ENCODE assay signal across 17 cellular contexts in genomic region chr20:14778096-14778495, GRCh38.
DNase-seq lines count a peak whose midpoint lies in the region; ATAC-seq and TF ChIP-seq lines count a peak whose summit lies in the region.
"Had no signal": no experiment of that assay in that cellular context is flagged by ENCODE, and none has a peak within 500 bp of the region (broad histone marks: within the 10 kb centered on the region; RNA-seq: fewer than 3 reads in every experiment).

No MANE protein-coding gene starts in this region.

- no peak overlapping the region for H3K18ac ChIP-seq in H9 (ENCODE audit: insufficient read length, low read depth, low read length)

- H2BK5ac ChIP-seq in H9 (ENCODE audit: insufficient read length, low read length), result no peak overlapping the region

- H2BK15ac ChIP-seq in H9 (ENCODE audit: low read depth, low read length), result no peak overlapping the region

- no peak for DNase-seq in H9
- DNase-seq in SJCRH30, result no peak
- DNase-seq in left colon, result no peak
- DNase-seq in NCI-H774 (lab: John Stamatoyannopoulos, UW), result no peak
- DNase-seq: BE2C; CD8-positive, alpha-beta T cell; COR-L47; DMS153; DMS79 treated with DMSO at 0.1 percent for 48 hours; EL; GOT3; IMR-90 had no signal

- no peak overlapping the region for H2BK120ac ChIP-seq in H9 (ENCODE audit: low read depth, low read length, poor library complexity, severe bottlenecking)

- H4K20me1 ChIP-seq in H9 (ENCODE audit: control insufficient read depth, insufficient read depth, insufficient read length), result no peaks in the 10 kb centered on the region

- intact Hi-C loops in left colon (cut with DNase I, micrococcal nuclease), result no loop called here

- no peaks in the 10 kb centered on the region for H3K9me3 ChIP-seq in H9 (ENCODE audit: control insufficient read depth, low read depth, low read length)
- no peaks in the 10 kb centered on the region for H3K9me3 ChIP-seq in SJCRH30 (replicated peaks)
- H3K9me3 ChIP-seq in thymus (ENCODE audit: control insufficient read depth), result no peaks in the 10 kb centered on the region
- H3K9me3 ChIP-seq: BE2C, HAP-1 had no signal

- peaks cover 8% of the 10 kb centered on the region in 2 experiments for H3K4me1 Mint-ChIP-seq in H9
- H3K4me1 Mint-ChIP-seq: CD14-positive monocyte had no signal

- H3K36me3 ChIP-seq in SJCRH30, result no peaks in the 10 kb centered on the region
- H3K36me3 ChIP-seq in thymus (ENCODE audit: control insufficient read depth, insufficient read depth), result no peaks in the 10 kb centered on the region
- H3K36me3 ChIP-seq: BE2C, HAP-1 had no signal

- H3K79me1 ChIP-seq in H9 (ENCODE audit: insufficient read depth, low read depth, low read length, poor library complexity, severe bottlenecking), result no peaks in the 10 kb centered on the region

- H3K4me3 Mint-ChIP-seq in H9, result no peak overlapping the region
- H3K4me3 Mint-ChIP-seq: CD14-positive monocyte; CD8-positive, alpha-beta T cell had no signal

- H2BK12ac ChIP-seq in H9 (ENCODE audit: insufficient read length, low read depth, low read length), result no peak overlapping the region

- H3K9ac ChIP-seq in H9 (ENCODE audit: extremely low read depth, insufficient read length, low read length), result no peak overlapping the region

- H3K4me1 ChIP-seq in H9 (ENCODE audit: insufficient read depth, low read length) (0 out of 2 replicates have a peak, but pooled peaks cover 2% of the 10 kb centered on the region), SJCRH30 (peaks cover 23% of the 10 kb centered on the region), thymus (ENCODE audit: control insufficient read depth, insufficient read depth, low read length) (no peaks in the 10 kb centered on the region)
- H3K4me1 ChIP-seq: HAP-1 had no signal

- no peak overlapping the region for H4K8ac ChIP-seq in H9 (replicated peaks; ENCODE audit: insufficient read length, low read depth, low read length)

- H4K5ac ChIP-seq in H9 (ENCODE audit: insufficient read length, low read depth, low read length), result peak overlapping the region; percentile 38

- no peaks in the 10 kb centered on the region for H3K79me2 ChIP-seq in H9 (ENCODE audit: insufficient read depth, low read length)

- H3K4me3 ChIP-seq in SJCRH30 (no peak overlapping the region), thymus (ENCODE audit: low read length) (no peak overlapping the region)
- H3K4me3 ChIP-seq: HAP-1 had no signal

- H3T11ph ChIP-seq in H9 (ENCODE audit: low read length), result no peak overlapping the region

- H3K23ac ChIP-seq in H9 (ENCODE audit: insufficient read length, low read depth, low read length), result no peak overlapping the region

- H3K23me2 ChIP-seq in H9 (ENCODE audit: insufficient read length, low read depth, low read length, poor library complexity, severe bottlenecking), result no peaks in the 10 kb centered on the region

- H2AK5ac ChIP-seq in H9 (ENCODE audit: insufficient read length, low read length), result no peak overlapping the region

- ATAC-seq in left colon, result peak; percentile 49
- no peak for ATAC-seq in HG02759 (IDR thresholded peaks at IDR 0.05; ENCODE audit: unreplicated experiment)
- no peak for ATAC-seq in HG02588 (IDR thresholded peaks at IDR 0.05; ENCODE audit: unreplicated experiment)
- ATAC-seq: CD8-positive, alpha-beta T cell had no signal

- no peak overlapping the region for H3K56ac ChIP-seq in H9 (ENCODE audit: insufficient read length, low read depth, low read length)

- H4K91ac ChIP-seq in H9 (ENCODE audit: insufficient read length, low read depth, low read length), result no peak overlapping the region

- H3K27ac Mint-ChIP-seq in H9, result no peak overlapping the region; a peak in 1 of 7 replicates
- H3K27ac Mint-ChIP-seq: CD14-positive monocyte; CD8-positive, alpha-beta T cell had no signal

- no peak overlapping the region for H3K4me2 ChIP-seq in H9 (ENCODE audit: insufficient read depth, insufficient read length, low read length)

- no peak for TF ChIP-seq CTCF in H9 (conservative IDR thresholded peaks at IDR 0.05)

- no peaks in the 10 kb centered on the region for H3K27me3 ChIP-seq in H9 (ENCODE audit: insufficient read depth, low read length)
- no peaks in the 10 kb centered on the region for H3K27me3 ChIP-seq in SJCRH30
- H3K27me3 ChIP-seq in thymus (ENCODE audit: control insufficient read depth, insufficient read depth), result no peaks in the 10 kb centered on the region
- H3K27me3 ChIP-seq: BE2C had no signal

- no peak overlapping the region for H3K14ac ChIP-seq in H9 (ENCODE audit: insufficient read depth, low read length)

- H2AFZ ChIP-seq in H9 (ENCODE audit: low read length), result no peak overlapping the region

- WGBS in H9 (ENCODE audit: extremely low coverage, insufficient read length, low lambda C conversion rate), result no CpG with 5 or more reads among the region's 6 CpGs
- 47% methylated on average over 6 of the region's 6 CpGs for WGBS in thymus

- no peaks in the 10 kb centered on the region for H3K27me3 Mint-ChIP-seq in H9 (ENCODE audit: low read depth)

- H3K9me3 Mint-ChIP-seq in H9, result no peaks in the 10 kb centered on the region

- H3K27ac ChIP-seq in H9 (ENCODE audit: insufficient read length, low read depth, low read length) (no peak overlapping the region), SJCRH30 (peak overlapping the region; percentile 52), thymus (ENCODE audit: low read depth) (peak overlapping the region; percentile 62)

- H2BK20ac ChIP-seq in H9 (ENCODE audit: low read depth, low read length, poor library complexity, severe bottlenecking), result no peak overlapping the region

- H3K36me3 Mint-ChIP-seq in H9 (ENCODE audit: insufficient read depth in 1 of 3, low read depth in 3 of 3), result no peaks in the 10 kb centered on the region
- H3K36me3 Mint-ChIP-seq: CD14-positive monocyte; CD8-positive, alpha-beta T cell had no signal

- H3K4ac ChIP-seq in H9 (ENCODE audit: low read depth, low read length), result no peak overlapping the region
